16 cellular contexts compared by ENCODE assay signal in the genomic region with DNA sequence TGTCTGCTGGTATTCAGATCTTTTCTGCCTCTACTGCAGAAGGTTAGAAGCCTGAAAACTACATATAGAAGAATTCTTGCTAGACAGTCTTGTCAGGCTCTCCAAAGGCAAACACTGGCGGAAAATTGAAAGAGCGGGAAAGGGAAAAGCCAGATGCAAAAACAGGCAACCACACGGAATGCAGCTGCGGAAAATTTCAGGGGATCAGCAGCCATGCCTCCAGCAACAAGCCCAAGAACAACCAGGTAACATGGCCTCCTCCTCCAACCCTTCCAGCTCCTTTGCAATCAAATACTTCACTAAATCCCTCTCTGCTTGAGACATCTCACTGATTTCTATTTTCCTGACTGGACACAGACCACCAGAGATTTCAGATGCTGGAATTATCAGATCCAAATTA. TPM values are rescaled to one million over a fixed set of nuclear protein-coding genes. Genes with fewer than 3 reads are reported as not detected.
DNase-seq lines count a peak whose midpoint lies in the region; ATAC-seq and TF ChIP-seq lines count a peak whose summit lies in the region.
"Had no signal": no experiment of that assay in that cellular context is flagged by ENCODE, and none has a peak within 500 bp of the region (broad histone marks: within the 10 kb centered on the region; RNA-seq: fewer than 3 reads in every experiment).

No MANE protein-coding gene starts in this region.

- no peak overlapping the region for H2AK5ac ChIP-seq in trophoblast cell (ENCODE audit: low read length)

- no peak for TF ChIP-seq CTCF in Calu3 (IDR thresholded peaks at IDR 0.05; ENCODE audit: unreplicated experiment)
- no peak for TF ChIP-seq CTCF in HEK293 (tag by site-specific recombination; IDR thresholded peaks at IDR 0.05)
- TF ChIP-seq CTCF in psoas muscle (IDR thresholded peaks at IDR 0.05): no peak

- H3K4me3 ChIP-seq in HEK293 (ENCODE audit: low read depth, low read length) (no peak overlapping the region), trophoblast cell (ENCODE audit: low read depth, low read length) (no peak overlapping the region), psoas muscle (no peak overlapping the region)
- H3K4me3 ChIP-seq: left ventricle myocardium inferior had no signal

- H3K27ac Mint-ChIP-seq in Calu3 (ENCODE audit: unreplicated experiment): peak overlapping the region; percentile 16
- H3K27ac Mint-ChIP-seq in central memory CD8-positive, alpha-beta T cell (ENCODE audit: low read depth): peak overlapping the region; percentile 82

- H2AFZ ChIP-seq in trophoblast cell (ENCODE audit: insufficient read depth, low read length, poor library complexity): no peak overlapping the region

- H3K27me3 ChIP-seq in trophoblast cell (ENCODE audit: insufficient read depth, low read length): no peaks in the 10 kb centered on the region
- no peaks in the 10 kb centered on the region for H3K27me3 ChIP-seq in psoas muscle (ENCODE audit: insufficient read depth in 3 of 3, low read length in 2 of 3)
- H3K27me3 ChIP-seq: BE2C had no signal

- H3K4me1 Mint-ChIP-seq in Calu3 (ENCODE audit: low read depth, unreplicated experiment): peaks cover 33% of the 10 kb centered on the region
- H3K4me1 Mint-ChIP-seq in central memory CD8-positive, alpha-beta T cell: peaks cover 72% of the 10 kb centered on the region

- POLR2A ChIA-PET in HEK293 (lab: Yijun Ruan, JAX): interaction anchor here (1.6 kb wide), 1 partner anchor 10 kb away, joined by 4 read pairs; a partner anchor contains a TSS

- no peak overlapping the region for H4K8ac ChIP-seq in trophoblast cell (ENCODE audit: low read depth, low read length)

- no peak overlapping the region for H2BK5ac ChIP-seq in trophoblast cell (ENCODE audit: low read depth, low read length, poor library complexity)

- H3K4me1 ChIP-seq in HEK293 (ENCODE audit: control insufficient read depth, insufficient read depth, low read length) (peaks cover 13% of the 10 kb centered on the region), trophoblast cell (ENCODE audit: control insufficient read depth in 1 of 2, insufficient read depth in 2 of 2, low read length in 2 of 2) (peaks cover 6 to 8% of the 10 kb centered on the region in 2 experiments), psoas muscle (peaks cover 47% of the 10 kb centered on the region)
- H3K4me1 ChIP-seq: BE2C had no signal

- DNase-seq in Calu3 (no peak), trophoblast cell (no peak), cerebellar nuclear complex (lab: John Stamatoyannopoulos, UW) (no peak), psoas muscle (no peak)
- DNase-seq in central memory CD8-positive, alpha-beta T cell (ENCODE audit: low spot score in 2 of 2): no peak
- DNase-seq: BE2C; central memory CD4-positive, alpha-beta T cell; DMS153; effector CD8-positive, alpha-beta T cell; left ventricle myocardium inferior; NCI-H187; NCI-H345; SW 1271 had no signal

- intact Hi-C loops in Calu3 (cut with micrococcal nuclease; ENCODE audit: unreplicated experiment) (no loop called here), psoas muscle (cut with DNase I) (loop anchor here in 1 of 2 donors (10.0 kb wide), 1 partner anchor 316 kb away; a partner anchor contains a TSS)

- H3K9me3 ChIP-seq in HEK293 (ENCODE audit: control insufficient read depth, insufficient read depth, low read depth, low read length) (no peaks in the 10 kb centered on the region), trophoblast cell (ENCODE audit: insufficient read depth, low read depth, low read length) (no peaks in the 10 kb centered on the region), psoas muscle (no peaks in the 10 kb centered on the region)
- H3K9me3 ChIP-seq: BE2C, left ventricle myocardium inferior had no signal

- no peak overlapping the region for H4K12ac ChIP-seq in trophoblast cell (ENCODE audit: low read depth, low read length)

- H3K4me2 ChIP-seq in trophoblast cell (ENCODE audit: low read length): no peak overlapping the region

- no peak overlapping the region for H2BK12ac ChIP-seq in trophoblast cell (ENCODE audit: low read length)

- no peaks in the 10 kb centered on the region for H3K9me3 Mint-ChIP-seq in Calu3 (ENCODE audit: low read depth, unreplicated experiment)
- H3K9me3 Mint-ChIP-seq in central memory CD8-positive, alpha-beta T cell: no peaks in the 10 kb centered on the region

- H3K36me3 ChIP-seq in HEK293 (ENCODE audit: control insufficient read depth in 2 of 2, insufficient read depth in 1 of 2, low read length in 2 of 2) (no peaks in the 10 kb centered on the region), trophoblast cell (ENCODE audit: control insufficient read depth in 1 of 2, insufficient read depth in 2 of 2, low read length in 2 of 2) (no peaks in the 10 kb centered on the region), psoas muscle (ENCODE audit: insufficient read depth in 1 of 2, low read depth in 1 of 2) (no peaks in the 10 kb centered on the region)
- H3K36me3 ChIP-seq: BE2C, left ventricle myocardium inferior had no signal

- peaks cover 15% of the 10 kb centered on the region for H3K79me2 ChIP-seq in trophoblast cell (ENCODE audit: control insufficient read depth, insufficient read depth, low read length, poor library complexity)

- no peak overlapping the region for H3K9ac ChIP-seq in trophoblast cell (ENCODE audit: low read length)

- H3K14ac ChIP-seq in trophoblast cell (ENCODE audit: low read length): no peak overlapping the region

- no TSS peak for BruUV-seq in Calu3 (replicated peaks; lab: Mats Ljungman, UMichigan)

- no peaks in the 10 kb centered on the region for H3K27me3 Mint-ChIP-seq in Calu3 (ENCODE audit: unreplicated experiment)
- H3K27me3 Mint-ChIP-seq in central memory CD8-positive, alpha-beta T cell: no peaks in the 10 kb centered on the region

- no CpG with 5 or more reads among the region's 4 CpGs for WGBS in trophoblast cell (ENCODE audit: extremely low coverage, insufficient coverage, insufficient read length)
- 77 to 82% (median 79%) methylated on average over 4 of the region's 4 CpGs for WGBS in psoas muscle, 3 donors

- no peaks in the 10 kb centered on the region for H3K79me1 ChIP-seq in trophoblast cell (ENCODE audit: low read length)

- H3K27ac ChIP-seq in HEK293 (ENCODE audit: extremely low read depth, low read depth, low read length) (no peak overlapping the region), trophoblast cell (ENCODE audit: low read depth, low read length) (no peak overlapping the region), psoas muscle (no peak overlapping the region)
- H3K27ac ChIP-seq: left ventricle myocardium inferior, RWPE1 had no signal

- peak overlapping the region; percentile 21 for H3K4ac ChIP-seq in trophoblast cell (ENCODE audit: low read depth, low read length)

- H3K36me3 Mint-ChIP-seq in Calu3 (ENCODE audit: insufficient read depth, unreplicated experiment): no peaks in the 10 kb centered on the region
- H3K36me3 Mint-ChIP-seq in central memory CD8-positive, alpha-beta T cell (ENCODE audit: insufficient read depth): peaks cover 6% of the 10 kb centered on the region

- H4K91ac ChIP-seq in trophoblast cell (ENCODE audit: low read depth, low read length): no peak overlapping the region

- no peak overlapping the region for H3K4me3 Mint-ChIP-seq in Calu3 (ENCODE audit: low read depth, unreplicated experiment)
- peak overlapping the region; percentile 34 for H3K4me3 Mint-ChIP-seq in central memory CD8-positive, alpha-beta T cell

- no peak for ATAC-seq in central memory CD8-positive, alpha-beta T cell (replicated peaks; ENCODE audit: extremely low read depth, poor library complexity, severe bottlenecking)
- ATAC-seq in psoas muscle (no peak), HG03045 (IDR thresholded peaks at IDR 0.05; ENCODE audit: unreplicated experiment) (no peak)

- no peak overlapping the region for H2BK120ac ChIP-seq in trophoblast cell (ENCODE audit: insufficient read depth, low read length, poor library complexity)

- H3K23ac ChIP-seq in trophoblast cell (ENCODE audit: low read length): no peak overlapping the region

- CTCF ChIA-PET in Calu3 (lab: Charles Lee) (no interaction called here), HEK293 (lab: Yijun Ruan, JAX) (no interaction called here)

- no peak overlapping the region for H3K18ac ChIP-seq in trophoblast cell (ENCODE audit: low read length)

TF ChIP-seq in HEK293, 187 proteins besides CTCF, POLR2A, EP300 and RAD21:
- TF ChIP-seq ZNF132 (tag by site-specific recombination; IDR thresholded peaks at IDR 0.05; ENCODE audit: borderline replicate concordance) (no peak), ZNF473 (tag by site-specific recombination; IDR thresholded peaks at IDR 0.05) (no peak), GLI4 (tag by site-specific recombination; IDR thresholded peaks at IDR 0.05) (no peak), ZNF501 (tag by site-specific recombination; IDR thresholded peaks at IDR 0.05) (0 out of 2 replicates have a peak, but pooled peaks have one; percentile 3)

RNA-seq across cellular contexts. Expression of a gene that starts 9.6 kb away (rescaled TPM):
- total RNA-seq in Calu3 (2022) (68.3 and 72.4 TPM in 2 replicates), psoas muscle (10 to 100 TPM; 22.4 to 26.6 (median 24.7) TPM)
- polyA plus RNA-seq in trophoblast cell (2013): 58.8 and 62.1 TPM in 2 replicates
- polyA plus RNA-seq in psoas muscle: 10 to 100 TPM; 12.6 to 44.1 (median 33.6) TPM
